ENCODE assay signal across 8 cellular contexts in genomic region chr7:105876091-105876963, GRCh38. TPM values are rescaled to one million over a fixed set of nuclear protein-coding genes. Genes with fewer than 3 reads are reported as not detected.
DNase-seq lines count a peak whose midpoint lies in the region; ATAC-seq and TF ChIP-seq lines count a peak whose summit lies in the region.

ATXN7L1 (minus strand) TSS chr7:105876599; CDS start chr7:105876558, 41 bp downstream.

- intact Hi-C loops in dorsolateral prefrontal cortex (cut with DNase I) (loop anchor here (5.0 to 10.0 kb wide), 10 partner anchors 111 to 354 kb away; partner anchors contain the start of genes PUS7 (in 1 of the 2) and SYPL1 (in 1 of the 2)), right lobe of liver (cut with DNase I) (no loop called here)

- TF ChIP-seq CTCF in HL-60 (IDR thresholded peaks at IDR 0.05; ENCODE audit: insufficient read depth, low read length) (no peak), dorsolateral prefrontal cortex (IDR thresholded peaks at IDR 0.05 in 54 of 56, conservative IDR thresholded peaks at IDR 0.05 in 2 of 56; ENCODE audit: low read depth in 1 of 56, partially characterized antibody in 56 of 56) (peak in 46 of 56 donors; percentile 4 to 80 (median 48)), right lobe of liver (IDR thresholded peaks at IDR 0.05) (peak; percentile 27 to 93 (median 56))

- 2% methylated on average over 26 of the region's 77 CpGs for WGBS in right lobe of liver (ENCODE audit: insufficient coverage, low coverage, low lambda C conversion rate, missing lambda C conversion rate)

- peaks cover 19% of the 10 kb centered on the region for H3K27me3 ChIP-seq in HL-60 (ENCODE audit: insufficient read depth, poor library complexity, severe bottlenecking)
- no peaks in the 10 kb centered on the region for H3K27me3 ChIP-seq in dorsolateral prefrontal cortex
- H3K27me3 ChIP-seq in right lobe of liver: no peaks in the 10 kb centered on the region

- H3K27ac ChIP-seq in HL-60 (replicated peaks) (peak within 1 kb of the TSS; percentile 59), dorsolateral prefrontal cortex (peak within 1 kb of the TSS in 58 of 59 donors; percentile 19 to 94 (median 86)), right lobe of liver (peak within 1 kb of the TSS; percentile 76 to 87 (median 85))

- TF ChIP-seq POLR2A in right lobe of liver (IDR thresholded peaks at IDR 0.05): no peak

- no peaks in the 10 kb centered on the region for H3K9me3 ChIP-seq in right lobe of liver

- H3K36me3 ChIP-seq in right lobe of liver: no peaks in the 10 kb centered on the region

- DNase-seq in AG08395 (ENCODE audit: low spot score): peak; percentile 92
- peak; percentile 47 for DNase-seq in GM19240 (ENCODE audit: insufficient read length, low spot score)
- DNase-seq in HL-60 (ENCODE audit: low read depth in 1 of 2, low spot score in 1 of 2): peak; percentile 85 to 92
- DNase-seq in NCI-H82 treated with DMSO at 0.1 percent for 48 hours (lab: John Stamatoyannopoulos, UW; ENCODE audit: unreplicated experiment): peak; percentile 87
- peak; percentile 91 to 92 for DNase-seq in activated CD4-positive, alpha-beta T cell treated with anti-CD3 and anti-CD28 coated beads, Interleukin-2, amount 50 U/mL, for 48 hours
- DNase-seq in dorsolateral prefrontal cortex: peak; percentile 88 to 96 (median 92)
- DNase-seq in right lobe of liver: peak; percentile 94 to 96 (median 95)
- DNase-seq in stimulated activated CD4-positive, alpha-beta T cell treated with anti-CD3 and anti-CD28 coated beads, Interleukin-4, amount 100 ng/mL, for 1 hour: peak; percentile 94

- ATAC-seq in right lobe of liver: peak; percentile 90 to 97 (median 94)

- H3K4me3 ChIP-seq in HL-60 (replicated peaks; ENCODE audit: insufficient read depth, low read length): peak within 1 kb of the TSS; percentile 67
- H3K4me3 ChIP-seq in dorsolateral prefrontal cortex: peak within 1 kb of the TSS; percentile 66 to 94 (median 85)
- H3K4me3 ChIP-seq in right lobe of liver: peak within 1 kb of the TSS; percentile 71 to 86 (median 82)

- peaks cover 0 to 17% (median 8%) of the 10 kb centered on the region in 4 donors for H3K4me1 ChIP-seq in right lobe of liver

RNA-seq across cellular contexts. Expression of gene ATXN7L1, which starts in this region (rescaled TPM):
- total RNA-seq in dorsolateral prefrontal cortex (10 to 100 TPM; 17.9 to 47.7 (median 29.0) TPM), right lobe of liver (10 to 100 TPM in 3 of 6 experiments, 1 to 10 TPM in 3; 7.1 to 15.7 (median 11.0) TPM)

Comparison
In these comparisons a context has a peak if more than half of its experiments do, and no peak if none do; other contexts are left out.
1. Peak in every context shown above with its lines: DNase-seq, ATAC-seq, H3K4me3 ChIP-seq and H3K27ac ChIP-seq.
2. intact Hi-C loops: an anchor here in dorsolateral prefrontal cortex (5.0 to 10.0 kb wide); none called in right lobe of liver.